In the genomic region with DNA sequence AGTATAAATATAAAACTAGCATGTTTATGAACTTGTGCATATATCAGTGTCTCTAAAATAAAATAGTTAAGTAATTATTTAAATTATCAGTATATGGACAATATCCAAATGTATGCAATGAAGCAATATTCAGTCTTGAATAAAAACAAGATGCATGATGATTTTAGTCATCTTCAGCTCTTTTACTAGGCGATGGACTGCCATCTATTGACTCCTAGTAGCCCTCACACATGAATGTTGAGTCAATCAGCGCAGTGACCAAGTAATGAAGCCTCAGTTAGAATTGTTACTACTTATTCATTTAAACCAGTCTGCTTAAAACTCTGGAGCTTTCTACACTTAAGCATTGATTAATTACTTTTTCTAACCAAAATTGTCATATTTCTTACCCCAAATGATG, we compare ENCODE assay signal across 8 cellular contexts.
DNase-seq lines count a peak whose midpoint lies in the region; ATAC-seq, FAIRE-seq and TF ChIP-seq lines count a peak whose summit lies in the region.

No MANE protein-coding gene starts in this region.

- no peaks in the 10 kb centered on the region for H4K20me1 ChIP-seq in DOHH2 (ENCODE audit: control insufficient read depth, insufficient read depth, low read depth, low read length)

- ATAC-seq in HG02870 (IDR thresholded peaks at IDR 0.05; ENCODE audit: unreplicated experiment) (no peak), gastroesophageal sphincter (no peak)

- H3K4me1 ChIP-seq in DOHH2 (ENCODE audit: control insufficient read depth, low read length), result peaks cover 100% of the 10 kb centered on the region
- H3K4me1 ChIP-seq in kidney (ENCODE audit: control insufficient read depth in 1 of 2, insufficient read depth in 1 of 2, low read depth in 1 of 2, low read length in 2 of 2), result no peaks in the 10 kb centered on the region
- no peaks in the 10 kb centered on the region for H3K4me1 ChIP-seq in gastroesophageal sphincter

- intact Hi-C loops in kidney (cut with DNase I), result no loop called here

- H3K9me3 ChIP-seq in DOHH2 (ENCODE audit: control insufficient read depth, insufficient read depth, low read length) (no peaks in the 10 kb centered on the region), kidney (ENCODE audit: control insufficient read depth in 1 of 2, low read length in 2 of 2) (no peaks in the 10 kb centered on the region), gastroesophageal sphincter (no peaks in the 10 kb centered on the region)

- TF ChIP-seq EP300 in gastroesophageal sphincter (IDR thresholded peaks at IDR 0.05), result no peak

- H3K9ac ChIP-seq in kidney (ENCODE audit: low read length in 2 of 2), result no peak overlapping the region

- H3K27ac ChIP-seq in DOHH2 (ENCODE audit: low read depth, low read length) (peak overlapping the region; percentile 98), kidney (ENCODE audit: low read depth in 2 of 2, low read length in 2 of 2) (no peak overlapping the region), gastroesophageal sphincter (no peak overlapping the region)

- FAIRE-seq in H54 (lab: Jason Lieb, UNC), result peak; percentile 58
- FAIRE-seq in kidney (lab: Jason Lieb, UNC), result no peak

- TF ChIP-seq POLR2A in H54 (IDR thresholded peaks at IDR 0.05; ENCODE audit: low read depth, low read length) (no peak), gastroesophageal sphincter (IDR thresholded peaks at IDR 0.05) (no peak)

- peaks cover 57% of the 10 kb centered on the region for H3K79me2 ChIP-seq in DOHH2 (ENCODE audit: control insufficient read depth, low read length)

- peak overlapping the region; percentile 39; the same call in 1 of the 2 replicates for H3K4me3 ChIP-seq in DOHH2 (ENCODE audit: low read length)
- H3K4me3 ChIP-seq in kidney (ENCODE audit: low read length in 2 of 2), result no peak overlapping the region
- no peak overlapping the region for H3K4me3 ChIP-seq in gastroesophageal sphincter

- WGBS in gastroesophageal sphincter (ENCODE audit: low coverage in 1 of 2), 2 donors, result 76 to 85% methylated on average over 2 of the region's 2 CpGs

- DNase-seq in H54 (ENCODE audit: insufficient read length, low spot score), result no peak
- DNase-seq in RKO (ENCODE audit: low spot score), result peak; percentile 66
- no peak for DNase-seq in kidney
- DNase-seq in UCSD-AML1 (lab: John Stamatoyannopoulos, UW; ENCODE audit: unreplicated experiment), result no peak
- DNase-seq in NCI-H345 (lab: John Stamatoyannopoulos, UW), result no peak

- H3K36me3 ChIP-seq in DOHH2 (ENCODE audit: control insufficient read depth, low read length) (peaks cover 36% of the 10 kb centered on the region), kidney (ENCODE audit: control insufficient read depth in 1 of 2, insufficient read depth in 2 of 2, low read length in 2 of 2) (no peaks in the 10 kb centered on the region), gastroesophageal sphincter (peaks cover 0 to 2% of the 10 kb centered on the region in 2 donors)

- H3K27me3 ChIP-seq in DOHH2 (ENCODE audit: control insufficient read depth, low read length) (no peaks in the 10 kb centered on the region), gastroesophageal sphincter (no peaks in the 10 kb centered on the region)

- H3K9me2 ChIP-seq in DOHH2 (replicated peaks; ENCODE audit: control insufficient read depth, low read length), result no peaks in the 10 kb centered on the region

- peak; percentile 77 for TF ChIP-seq CTCF in DOHH2 (IDR thresholded peaks at IDR 0.05; ENCODE audit: low read depth, low read length, poor library complexity, severe bottlenecking)
- TF ChIP-seq CTCF in kidney (IDR thresholded peaks at IDR 0.05; ENCODE audit: borderline replicate concordance, extremely low read depth, insufficient read depth), result peak; percentile 22
- TF ChIP-seq CTCF in gastroesophageal sphincter (IDR thresholded peaks at IDR 0.05), result peak in 1 of 4 experiments; percentile 22

- peaks cover 61% of the 10 kb centered on the region for H3F3A ChIP-seq in DOHH2 (ENCODE audit: control insufficient read depth, insufficient read depth)

- H3K4me2 ChIP-seq in DOHH2 (ENCODE audit: low read length), result peak overlapping the region; percentile 78
